25 cellular contexts compared by ENCODE assay signal in genomic region chr10:117367718-117368117, GRCh38. TPM values are rescaled to one million over a fixed set of nuclear protein-coding genes. Genes with fewer than 3 reads are reported as not detected.
DNase-seq lines count a peak whose midpoint lies in the region; ATAC-seq and TF ChIP-seq lines count a peak whose summit lies in the region.
"Had no signal": no experiment of that assay in that cellular context is flagged by ENCODE, and none has a peak within 500 bp of the region (broad histone marks: within the 10 kb centered on the region; RNA-seq: fewer than 3 reads in every experiment).

No MANE protein-coding gene starts in this region.

- no peak overlapping the region for H3K27ac ChIP-seq in HEK293 (ENCODE audit: extremely low read depth, low read depth, low read length)
- peak overlapping the region; percentile 25 to 90 (median 82) for H3K27ac ChIP-seq in body of pancreas
- peak overlapping the region; percentile 4 to 56 (median 48) for H3K27ac ChIP-seq in right lobe of liver
- H3K27ac ChIP-seq: BLaER1 treated with 17β-estradiol and CSF1 and Interleukin-3, amounts not matched to agents 10 nM and 100 nM had no signal

- no peak for TF ChIP-seq CTCF in HEK293 (tag by site-specific recombination; IDR thresholded peaks at IDR 0.05)
- no peak for TF ChIP-seq CTCF in body of pancreas (IDR thresholded peaks at IDR 0.05)
- TF ChIP-seq CTCF in right lobe of liver (IDR thresholded peaks at IDR 0.05): no peak
- TF ChIP-seq CTCF in progenitor cell of endocrine pancreas (IDR thresholded peaks at IDR 0.05; ENCODE audit: unreplicated experiment): no peak

- peaks cover 58% of the 10 kb centered on the region for H3K4me1 Mint-ChIP-seq in progenitor cell of endocrine pancreas (ENCODE audit: low read depth)

- peak overlapping the region; percentile 25 for H3K27ac Mint-ChIP-seq in progenitor cell of endocrine pancreas
- H3K27ac Mint-ChIP-seq: CD8-positive, alpha-beta T cell had no signal

- H3K4me1 ChIP-seq in HEK293 (ENCODE audit: control insufficient read depth, insufficient read depth, low read length) (peaks cover 34% of the 10 kb centered on the region), body of pancreas (peaks cover 75% of the 10 kb centered on the region), right lobe of liver (peaks cover 0 to 85% (median 17%) of the 10 kb centered on the region in 4 donors)

- intact Hi-C loops in body of pancreas (cut with DNase I) (no loop called here), right lobe of liver (cut with DNase I) (no loop called here), Right ventricle myocardium superior (cut with DNase I) (no loop called here)

- H3K27me3 ChIP-seq in body of pancreas (no peaks in the 10 kb centered on the region), right lobe of liver (no peaks in the 10 kb centered on the region)
- H3K27me3 ChIP-seq: BLaER1 treated with 17β-estradiol and CSF1 and Interleukin-3, amounts not matched to agents 10 nM and 100 nM had no signal

- no peaks in the 10 kb centered on the region for H3K27me3 Mint-ChIP-seq in progenitor cell of endocrine pancreas

- H3K9me3 ChIP-seq in HEK293 (ENCODE audit: control insufficient read depth, insufficient read depth, low read depth, low read length) (no peaks in the 10 kb centered on the region), body of pancreas (no peaks in the 10 kb centered on the region), right lobe of liver (no peaks in the 10 kb centered on the region)
- H3K9me3 ChIP-seq: BLaER1 treated with 17β-estradiol and CSF1 and Interleukin-3, amounts not matched to agents 10 nM and 100 nM; SK-N-SH had no signal

- CTCF ChIA-PET in HEK293 (lab: Yijun Ruan, JAX): interaction anchor here (0.6 to 1.0 kb wide), 5 partner anchors 45 to 192 kb away, joined by 3 to 7 read pairs (median 4); no protein-coding TSS in a partner anchor

- H3K36me3 Mint-ChIP-seq in progenitor cell of endocrine pancreas (ENCODE audit: insufficient read depth): peaks cover 2% of the 10 kb centered on the region

- DNase-seq in body of pancreas (peak in 2 of 4 donors; percentile 17 to 41), right lobe of liver (no peak), progenitor cell of endocrine pancreas (ENCODE audit: low spot score, unreplicated experiment) (no peak), Right ventricle myocardium superior (no peak), HUDEP-2 (lab: John Stamatoyannopoulos, UW; ENCODE audit: unreplicated experiment in 76 of 76) (no peak), NCI-H524 treated with DMSO at 0.1 percent for 48 hours (lab: John Stamatoyannopoulos, UW) (no peak)
- DNase-seq: ACHN; CD8-positive, alpha-beta T cell; DMS153; KG1; MV-4-11; NCI-H1105 treated with DMSO at 0.1 percent for 48 hours; NCI-H1694; NCI-H2081; NCI-H2171; NCI-H345; NCI-H524; NCI-H82; OCI-M1; SIG-M5; SK-N-SH had no signal

- no peak overlapping the region for H3K4me3 Mint-ChIP-seq in progenitor cell of endocrine pancreas (ENCODE audit: low read depth)
- H3K4me3 Mint-ChIP-seq: CD8-positive, alpha-beta T cell had no signal

- POLR2A ChIA-PET in HEK293 (lab: Yijun Ruan, JAX): no interaction called here

- no peak overlapping the region for H3K4me3 ChIP-seq in HEK293 (ENCODE audit: low read depth, low read length)
- H3K4me3 ChIP-seq in body of pancreas: no peak overlapping the region
- no peak overlapping the region for H3K4me3 ChIP-seq in right lobe of liver
- H3K4me3 ChIP-seq: BLaER1 treated with 17β-estradiol and CSF1 and Interleukin-3, amounts not matched to agents 10 nM and 100 nM had no signal

- no peaks in the 10 kb centered on the region for H3K9me3 Mint-ChIP-seq in progenitor cell of endocrine pancreas (ENCODE audit: low read depth)
- H3K9me3 Mint-ChIP-seq: CD8-positive, alpha-beta T cell had no signal

- no peaks in the 10 kb centered on the region; a peak in 1 of 3 replicates for H3K36me3 ChIP-seq in HEK293 (ENCODE audit: control insufficient read depth in 2 of 2, insufficient read depth in 1 of 2, low read length in 2 of 2)
- H3K36me3 ChIP-seq in body of pancreas (replicated peaks in 1 of 2; ENCODE audit: insufficient read depth in 1 of 2, low read depth in 2 of 2): no peaks in the 10 kb centered on the region
- H3K36me3 ChIP-seq in right lobe of liver: no peaks in the 10 kb centered on the region

- ATAC-seq in body of pancreas: no peak
- peak; percentile 39 to 75 (median 65) for ATAC-seq in right lobe of liver
- no peak for ATAC-seq in Right ventricle myocardium superior (ENCODE audit: poor library complexity)
- ATAC-seq in GM21619 (IDR thresholded peaks at IDR 0.05; ENCODE audit: unreplicated experiment): no peak
- ATAC-seq: CD8-positive, alpha-beta T cell; HCT116 had no signal

- TF ChIP-seq POLR2A in body of pancreas (IDR thresholded peaks at IDR 0.05) (peak in 2 of 3 donors; percentile 28 to 49), right lobe of liver (IDR thresholded peaks at IDR 0.05) (no peak)

- 35 to 36% methylated on average over 5 of the region's 5 CpGs for WGBS in body of pancreas, 2 donors
- 24% methylated on average over 5 of the region's 5 CpGs for WGBS in right lobe of liver (ENCODE audit: insufficient coverage, low coverage, low lambda C conversion rate, missing lambda C conversion rate)

TF ChIP-seq in HEK293, 187 proteins besides CTCF, POLR2A, EP300 and RAD21:
- no peak for TF ChIP-seq ZNF776 (tag by site-specific recombination; IDR thresholded peaks at IDR 0.05; ENCODE audit: borderline replicate concordance)
- TF ChIP-seq ZNF10 (tag by site-specific recombination; IDR thresholded peaks at IDR 0.05): peak; percentile 26; the same call in 1 of the 2 replicates
TF ChIP-seq in HEK293: peak in this region for 1.

RNA-seq across cellular contexts. Expression of gene PDZD8, which starts 7.5 kb away (rescaled TPM):
- total RNA-seq in body of pancreas (10 to 100 TPM; 34.3 to 36.8 TPM), right lobe of liver (10 to 100 TPM; 33.5 to 59.7 (median 46.4) TPM), progenitor cell of endocrine pancreas (28.6 and 30.9 TPM in 2 replicates), Right ventricle myocardium superior (16.6 TPM)

Comparison
In these comparisons a context has a peak if more than half of its experiments do, and no peak if none do; other contexts are left out.
1. ATAC-seq: peak in right lobe of liver (4 of 4); none in body of pancreas (single experiment), Right ventricle myocardium superior (single experiment) and GM21619 (single experiment).